In genomic region chr12:6662602-6662905, GRCh38 we compare ENCODE assay signal across 9 cellular contexts. TPM values are rescaled to one million over a fixed set of nuclear protein-coding genes. Genes with fewer than 3 reads are reported as not detected.
DNase-seq lines count a peak whose midpoint lies in the region; ATAC-seq and TF ChIP-seq lines count a peak whose summit lies in the region.
"Had no signal": no experiment of that assay in that cellular context is flagged by ENCODE, and none has a peak within 500 bp of the region (broad histone marks: within the 10 kb centered on the region; RNA-seq: fewer than 3 reads in every experiment).

No MANE protein-coding gene starts in this region.

- no peaks in the 10 kb centered on the region for H3K9me3 ChIP-seq in mucosa of descending colon

- no peaks in the 10 kb centered on the region for H3K27me3 Mint-ChIP-seq in dendritic cell treated with granulocyte-macrophage colony-stimulating factor and Interleukin-4, amounts not matched to agents 40 ng/mL and 50 ng/mL, for 4 days

- H3K4me1 ChIP-seq in mucosa of descending colon (ENCODE audit: low read depth) = peaks cover 9% of the 10 kb centered on the region

- intact Hi-C loops in dendritic cell treated with granulocyte-macrophage colony-stimulating factor and Interleukin-4, amounts not matched to agents 40 ng/mL and 50 ng/mL, for 4 days (cut with micrococcal nuclease) = loop anchor here (2.0 to 5.0 kb wide), 2 partner anchors 18 to 170 kb away; partner anchors contain the start of genes MRPL51 and NCAPD2
- intact Hi-C loops in mucosa of descending colon (cut with DNase I, micrococcal nuclease) = no loop called here

- H3K4me1 Mint-ChIP-seq in dendritic cell treated with granulocyte-macrophage colony-stimulating factor and Interleukin-4, amounts not matched to agents 40 ng/mL and 50 ng/mL, for 4 days (ENCODE audit: low read depth) = peaks cover 25% of the 10 kb centered on the region

- H3K36me3 Mint-ChIP-seq in dendritic cell treated with granulocyte-macrophage colony-stimulating factor and Interleukin-4, amounts not matched to agents 40 ng/mL and 50 ng/mL, for 4 days (ENCODE audit: low read depth) = peaks cover 53% of the 10 kb centered on the region

- H3K4me3 Mint-ChIP-seq in dendritic cell treated with granulocyte-macrophage colony-stimulating factor and Interleukin-4, amounts not matched to agents 40 ng/mL and 50 ng/mL, for 4 days = peak overlapping the region; percentile 90

- in situ Hi-C loops in GM13977 (cut with MboI; ENCODE audit: low pct_unique_long_range_greater_than_20kb, low sequenced_read_pairs, unreplicated experiment) = no loop called here

- ATAC-seq in mucosa of descending colon = peak; percentile 50

- peak overlapping the region; percentile 88 for H3K27ac Mint-ChIP-seq in dendritic cell treated with granulocyte-macrophage colony-stimulating factor and Interleukin-4, amounts not matched to agents 40 ng/mL and 50 ng/mL, for 4 days

- DNase-seq in NCI-H2196 (lab: John Stamatoyannopoulos, UW; ENCODE audit: unreplicated experiment) = peak; percentile 25
- no peak for DNase-seq in NCI-H2196 treated with DMSO at 0.1 percent for 48 hours (lab: John Stamatoyannopoulos, UW; ENCODE audit: unreplicated experiment)
- DNase-seq in LNCaP clone FGC (ENCODE audit: low read depth) = no peak
- DNase-seq in mucosa of descending colon = no peak
- DNase-seq in NCI-H510A treated with DMSO at 0.1 percent for 48 hours (lab: John Stamatoyannopoulos, UW) = no peak
- no peak for DNase-seq in NCI-H345 treated with DMSO at 0.1 percent for 48 hours (lab: John Stamatoyannopoulos, UW; ENCODE audit: unreplicated experiment)
- DNase-seq in GM13977 (ENCODE audit: low spot score) = no peak

- no peak for TF ChIP-seq CTCF in LNCaP clone FGC (IDR thresholded peaks at IDR 0.05; ENCODE audit: control insufficient read depth, extremely low read depth, insufficient read depth)
- TF ChIP-seq CTCF in mucosa of descending colon (IDR thresholded peaks at IDR 0.05) = no peak
- TF ChIP-seq CTCF in GM13977 (IDR thresholded peaks at IDR 0.05; ENCODE audit: extremely low read depth, insufficient read depth, missing control alignments) = no peak

- no peaks in the 10 kb centered on the region for H3K36me3 ChIP-seq in mucosa of descending colon (ENCODE audit: low read depth)

- H3K9me3 Mint-ChIP-seq in dendritic cell treated with granulocyte-macrophage colony-stimulating factor and Interleukin-4, amounts not matched to agents 40 ng/mL and 50 ng/mL, for 4 days = no peaks in the 10 kb centered on the region

- peak overlapping the region; percentile 90 for H3K4me3 ChIP-seq in LNCaP clone FGC (ENCODE audit: low read depth, low read length)
- peak overlapping the region; percentile 44 for H3K4me3 ChIP-seq in mucosa of descending colon

RNA-seq across cellular contexts. Expression of gene ING4, which starts 0.4 kb away (rescaled TPM):
- 10 to 100 TPM; 28.9 to 46.9 (median 45.9) TPM for total RNA-seq in mucosa of descending colon

RNA-seq across cellular contexts. Expression of gene ACRBP, which starts 15.3 kb away (rescaled TPM):
- 1 to 10 TPM; 1.4 to 3.0 (median 2.2) TPM for total RNA-seq in mucosa of descending colon
- total RNA-seq: Daoy had no signal

RNA-seq across cellular contexts. Expression of gene ZNF384, which starts 26.6 kb away (rescaled TPM):
- total RNA-seq in mucosa of descending colon = 10 to 100 TPM; 54.5 to 67.8 (median 64.3) TPM

RNA-seq across cellular contexts. Expression of gene LPAR5, which starts 26.8 kb away (rescaled TPM):
- total RNA-seq in mucosa of descending colon = 10 to 100 TPM; 12.0 to 30.5 (median 22.7) TPM
- total RNA-seq: Daoy had no signal

RNA-seq across cellular contexts. Expression of gene PIANP, which starts 38.1 kb away (rescaled TPM):
- total RNA-seq in mucosa of descending colon = 1 to 10 TPM in 1 of 3 donors, under 1 TPM in 1, not detected in 1; 0.53 to 2.9 TPM
